Comparison of ENCODE assay signal across 8 cellular contexts in the genomic region with DNA sequence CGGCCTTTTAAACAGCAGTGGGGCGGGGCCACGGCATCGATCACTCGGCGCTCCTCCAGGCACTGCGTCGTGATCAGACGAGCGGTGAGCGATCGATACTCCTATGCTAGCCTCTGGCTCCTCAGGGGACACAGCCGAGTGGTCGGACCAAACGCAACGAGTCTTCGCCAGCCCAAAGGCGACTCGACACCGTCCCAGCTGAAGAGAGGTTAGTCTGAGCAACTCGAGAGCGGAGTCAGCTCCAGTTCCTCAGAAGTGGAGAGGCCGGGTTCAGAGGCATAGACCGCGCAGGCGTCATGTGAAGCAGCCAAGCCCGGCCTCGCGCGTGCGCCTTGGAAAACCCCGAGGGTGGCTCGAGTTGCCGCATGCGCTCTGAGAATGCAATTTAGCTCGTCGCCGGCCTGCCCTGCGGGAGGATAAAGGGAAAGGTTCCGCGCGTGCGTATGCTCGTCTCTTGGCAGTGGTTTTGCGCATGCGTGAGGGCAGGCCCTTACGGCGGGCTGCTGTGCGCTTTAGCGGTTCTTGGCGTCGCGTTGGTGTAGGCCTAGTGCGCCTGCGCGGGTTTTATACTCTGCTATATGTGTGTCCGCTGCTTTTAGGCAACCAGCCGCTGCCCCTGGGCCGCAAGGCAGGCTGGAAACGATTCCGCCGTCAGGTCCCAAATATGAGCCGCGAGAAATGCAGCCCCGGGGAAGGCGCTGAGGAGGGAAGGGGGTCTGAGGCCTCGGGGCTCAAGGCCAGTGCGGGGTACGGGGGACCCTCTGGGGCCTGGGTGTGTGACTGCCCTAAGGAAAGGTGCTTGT. TPM values are rescaled to one million over a fixed set of nuclear protein-coding genes. Genes with fewer than 3 reads are reported as not detected.
DNase-seq lines count a peak whose midpoint lies in the region; ATAC-seq and TF ChIP-seq lines count a peak whose summit lies in the region.

A gene (plus strand): TSS at position 98 of the 803 bp plus-strand sequence. CDS start 6,598 bp downstream, outside the sequence.

- H3K9me3 ChIP-seq in liver (ENCODE audit: control insufficient read depth in 4 of 4, low read length in 3 of 4) = no peaks in the 10 kb centered on the region

- WGBS in liver = under 1% methylated on average over 69 of the region's 69 CpGs

- DNase-seq in NCI-H774 (lab: John Stamatoyannopoulos, UW) (peak; percentile 98), dermis microvascular lymphatic vessel endothelial cell (ENCODE audit: low read depth in 2 of 2) (peak; percentile 99 to 100)
- DNase-seq in activated CD4-positive, alpha-beta T cell treated with anti-CD3 and anti-CD28 coated beads, Interleukin-2, amount 50 U/mL, for 4 hours = peak; percentile 99
- DNase-seq in stimulated activated CD4-positive, alpha-beta T cell treated with anti-CD3 and anti-CD28 coated beads, Interleukin-4, amount 100 ng/mL, for 24 hours = peak; percentile 100

- TF ChIP-seq CTCF in C4-2B (conservative IDR thresholded peaks at IDR 0.05) (no peak), liver (IDR thresholded peaks at IDR 0.05; ENCODE audit: low read depth, low read length, missing input control) (no peak)

- no peaks in the 10 kb centered on the region for H3K27me3 ChIP-seq in liver (ENCODE audit: control insufficient read depth in 4 of 4, insufficient read depth in 4 of 4, low read length in 3 of 4)

- H3K4me1 ChIP-seq in liver (ENCODE audit: control insufficient read depth in 4 of 4, insufficient read depth in 4 of 4, low read length in 3 of 4) = peaks cover 11 to 32% (median 17%) of the 10 kb centered on the region in 4 donors

- H3K27ac ChIP-seq in C4-2B = peak within 1 kb of the TSS; percentile 83
- peak within 1 kb of the TSS; percentile 98 to 99 for H3K27ac ChIP-seq in liver (ENCODE audit: low read depth in 1 of 2, low read length in 2 of 2)

- H3K4me3 ChIP-seq in liver (ENCODE audit: low read depth in 1 of 3, low read length in 3 of 3) = peak within 1 kb of the TSS; percentile 77 to 96 (median 80)

- no peaks in the 10 kb centered on the region for H3K36me3 ChIP-seq in liver (ENCODE audit: control insufficient read depth in 4 of 4, insufficient read depth in 3 of 4, low read depth in 1 of 4, low read length in 3 of 4)

- peak; percentile 73 for ATAC-seq in GM19395 (IDR thresholded peaks at IDR 0.05; ENCODE audit: unreplicated experiment)
- ATAC-seq in HG03565 (IDR thresholded peaks at IDR 0.05; ENCODE audit: unreplicated experiment) = peak; percentile 84

- H3K9ac ChIP-seq in liver (ENCODE audit: low read depth in 1 of 2, low read length in 2 of 2) = peak within 1 kb of the TSS; percentile 98 to 99

- TF ChIP-seq RAD21 in liver (IDR thresholded peaks at IDR 0.05) = peak; percentile 29 to 40

TF ChIP-seq in liver, 16 proteins besides CTCF, POLR2A, EP300 and RAD21:
- TF ChIP-seq NR2F2 (IDR thresholded peaks at IDR 0.05) (no peak), YY1 (IDR thresholded peaks at IDR 0.05) (peak; percentile 85), GABPA (IDR thresholded peaks at IDR 0.05 in 1 of 2, conservative IDR thresholded peaks at IDR 0.05 in 1 of 2) (no peak), EGR1 (IDR thresholded peaks at IDR 0.05; ENCODE audit: low read depth in 2 of 2) (no peak), HNF4G (IDR thresholded peaks at IDR 0.05) (no peak), JUND (IDR thresholded peaks at IDR 0.05) (no peak), FOXA2 (IDR thresholded peaks at IDR 0.05) (peak; percentile 56), TAF1 (conservative IDR thresholded peaks at IDR 0.05) (no peak), HNF4A (conservative IDR thresholded peaks at IDR 0.05) (peak; percentile 2 to 43), SP1 (IDR thresholded peaks at IDR 0.05) (peak; percentile 72), RXRA (IDR thresholded peaks at IDR 0.05) (peak; percentile 58 to 66), FOXA1 (IDR thresholded peaks at IDR 0.05) (peak; percentile 33)
- TF ChIP-seq, protein P1, sequence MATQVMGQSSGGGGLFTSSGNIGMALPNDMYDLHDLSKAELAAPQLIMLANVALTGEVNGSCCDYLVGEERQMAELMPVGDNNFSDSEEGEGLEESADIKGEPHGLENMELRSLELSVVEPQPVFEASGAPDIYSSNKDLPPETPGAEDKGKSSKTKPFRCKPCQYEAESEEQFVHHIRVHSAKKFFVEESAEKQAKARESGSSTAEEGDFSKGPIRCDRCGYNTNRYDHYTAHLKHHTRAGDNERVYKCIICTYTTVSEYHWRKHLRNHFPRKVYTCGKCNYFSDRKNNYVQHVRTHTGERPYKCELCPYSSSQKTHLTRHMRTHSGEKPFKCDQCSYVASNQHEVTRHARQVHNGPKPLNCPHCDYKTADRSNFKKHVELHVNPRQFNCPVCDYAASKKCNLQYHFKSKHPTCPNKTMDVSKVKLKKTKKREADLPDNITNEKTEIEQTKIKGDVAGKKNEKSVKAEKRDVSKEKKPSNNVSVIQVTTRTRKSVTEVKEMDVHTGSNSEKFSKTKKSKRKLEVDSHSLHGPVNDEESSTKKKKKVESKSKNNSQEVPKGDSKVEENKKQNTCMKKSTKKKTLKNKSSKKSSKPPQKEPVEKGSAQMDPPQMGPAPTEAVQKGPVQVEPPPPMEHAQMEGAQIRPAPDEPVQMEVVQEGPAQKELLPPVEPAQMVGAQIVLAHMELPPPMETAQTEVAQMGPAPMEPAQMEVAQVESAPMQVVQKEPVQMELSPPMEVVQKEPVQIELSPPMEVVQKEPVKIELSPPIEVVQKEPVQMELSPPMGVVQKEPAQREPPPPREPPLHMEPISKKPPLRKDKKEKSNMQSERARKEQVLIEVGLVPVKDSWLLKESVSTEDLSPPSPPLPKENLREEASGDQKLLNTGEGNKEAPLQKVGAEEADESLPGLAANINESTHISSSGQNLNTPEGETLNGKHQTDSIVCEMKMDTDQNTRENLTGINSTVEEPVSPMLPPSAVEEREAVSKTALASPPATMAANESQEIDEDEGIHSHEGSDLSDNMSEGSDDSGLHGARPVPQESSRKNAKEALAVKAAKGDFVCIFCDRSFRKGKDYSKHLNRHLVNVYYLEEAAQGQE (IDR thresholded peaks at IDR 0.05) = peak; percentile 75
- TF ChIP-seq, protein P2, sequence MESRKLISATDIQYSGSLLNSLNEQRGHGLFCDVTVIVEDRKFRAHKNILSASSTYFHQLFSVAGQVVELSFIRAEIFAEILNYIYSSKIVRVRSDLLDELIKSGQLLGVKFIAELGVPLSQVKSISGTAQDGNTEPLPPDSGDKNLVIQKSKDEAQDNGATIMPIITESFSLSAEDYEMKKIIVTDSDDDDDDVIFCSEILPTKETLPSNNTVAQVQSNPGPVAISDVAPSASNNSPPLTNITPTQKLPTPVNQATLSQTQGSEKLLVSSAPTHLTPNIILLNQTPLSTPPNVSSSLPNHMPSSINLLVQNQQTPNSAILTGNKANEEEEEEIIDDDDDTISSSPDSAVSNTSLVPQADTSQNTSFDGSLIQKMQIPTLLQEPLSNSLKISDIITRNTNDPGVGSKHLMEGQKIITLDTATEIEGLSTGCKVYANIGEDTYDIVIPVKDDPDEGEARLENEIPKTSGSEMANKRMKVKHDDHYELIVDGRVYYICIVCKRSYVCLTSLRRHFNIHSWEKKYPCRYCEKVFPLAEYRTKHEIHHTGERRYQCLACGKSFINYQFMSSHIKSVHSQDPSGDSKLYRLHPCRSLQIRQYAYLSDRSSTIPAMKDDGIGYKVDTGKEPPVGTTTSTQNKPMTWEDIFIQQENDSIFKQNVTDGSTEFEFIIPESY (IDR thresholded peaks at IDR 0.05) = peak; percentile 86
- TF ChIP-seq, protein P3, sequence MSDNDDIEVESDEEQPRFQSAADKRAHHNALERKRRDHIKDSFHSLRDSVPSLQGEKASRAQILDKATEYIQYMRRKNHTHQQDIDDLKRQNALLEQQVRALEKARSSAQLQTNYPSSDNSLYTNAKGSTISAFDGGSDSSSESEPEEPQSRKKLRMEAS (IDR thresholded peaks at IDR 0.05) = peak; percentile 81
- TF ChIP-seq, protein P4, sequence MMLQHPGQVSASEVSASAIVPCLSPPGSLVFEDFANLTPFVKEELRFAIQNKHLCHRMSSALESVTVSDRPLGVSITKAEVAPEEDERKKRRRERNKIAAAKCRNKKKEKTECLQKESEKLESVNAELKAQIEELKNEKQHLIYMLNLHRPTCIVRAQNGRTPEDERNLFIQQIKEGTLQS (IDR thresholded peaks at IDR 0.05) = no peak

RNA-seq across cellular contexts. Expression of the gene that starts here (rescaled TPM):
- 1.8 and 3.4 TPM in 2 replicates for total RNA-seq in dermis microvascular lymphatic vessel endothelial cell
- 100 to 1,000 TPM in 1 of 2 donors, 1 to 10 TPM in 1; 4.6 to 198 TPM for total RNA-seq in liver
- 10 to 100 TPM; 96.7 to 98.7 TPM for polyA plus RNA-seq in liver

Comparison
In these comparisons a context has a peak if more than half of its experiments do, and no peak if none do; other contexts are left out.
1. Peak in every context shown above with its lines: DNase-seq, ATAC-seq, H3K4me3 ChIP-seq and H3K27ac ChIP-seq.